8 cellular contexts compared by ENCODE assay signal in genomic region chr10:110304780-110305421, GRCh38. TPM values are rescaled to one million over a fixed set of nuclear protein-coding genes. Genes with fewer than 3 reads are reported as not detected.
DNase-seq lines count a peak whose midpoint lies in the region; ATAC-seq and TF ChIP-seq lines count a peak whose summit lies in the region.

SMNDC1 (minus strand) TSS chr10:110304920; CDS start chr10:110303587, 1,333 bp downstream.

- H3K79me2 ChIP-seq in SU-DHL-6 (ENCODE audit: insufficient read depth, low read length) (peaks cover 47% of the 10 kb centered on the region), osteoblast (ENCODE audit: insufficient read depth, low read length) (peaks cover 48% of the 10 kb centered on the region)

- peaks cover 22% of the 10 kb centered on the region for H3K36me3 Mint-ChIP-seq in activated naive CD8-positive, alpha-beta T cell treated with anti-CD3 and anti-CD28 coated beads, Interleukin-2, amount 10 ng/mL, durations not matched to agents 7 days and 5 days
- no peaks in the 10 kb centered on the region for H3K36me3 Mint-ChIP-seq in glutamatergic neuron (ENCODE audit: unreplicated experiment)

- H3K4me2 ChIP-seq in SU-DHL-6 (ENCODE audit: low read depth, low read length, poor library complexity, severe bottlenecking) (peak within 1 kb of the TSS; percentile 95), osteoblast (ENCODE audit: insufficient read depth, low read length) (peak within 1 kb of the TSS; percentile 95)

- H3K36me3 ChIP-seq in SU-DHL-6 (ENCODE audit: low read length) = peaks cover 33% of the 10 kb centered on the region
- peaks cover 34% of the 10 kb centered on the region for H3K36me3 ChIP-seq in osteoblast (ENCODE audit: insufficient read depth, low read length)
- H3K36me3 ChIP-seq in thoracic aorta = peaks cover 9% of the 10 kb centered on the region

- H3K4me3 Mint-ChIP-seq in activated naive CD8-positive, alpha-beta T cell treated with anti-CD3 and anti-CD28 coated beads, Interleukin-2, amount 10 ng/mL, durations not matched to agents 7 days and 5 days = peak within 1 kb of the TSS; percentile 95
- peak within 1 kb of the TSS; percentile 91 for H3K4me3 Mint-ChIP-seq in glutamatergic neuron (ENCODE audit: unreplicated experiment)

- peak; percentile 75 for TF ChIP-seq POLR2A in GM10847 (IDR thresholded peaks at IDR 0.05; ENCODE audit: extremely low read depth, insufficient read length)

- H4K20me1 ChIP-seq in SU-DHL-6 (ENCODE audit: low read depth, low read length) (peaks cover 22% of the 10 kb centered on the region), osteoblast (ENCODE audit: insufficient read depth, low read length) (peaks cover 25% of the 10 kb centered on the region)

- peaks cover 22% of the 10 kb centered on the region for H3K4me1 ChIP-seq in osteoblast (ENCODE audit: insufficient read depth, low read length)
- H3K4me1 ChIP-seq in thoracic aorta (ENCODE audit: control insufficient read depth in 1 of 2, low read depth in 2 of 2) = peaks cover 34 to 39% of the 10 kb centered on the region in 2 donors

- peak within 1 kb of the TSS; percentile 96 for H3K9ac ChIP-seq in SU-DHL-6 (ENCODE audit: low read length)

- H2AFZ ChIP-seq in SU-DHL-6 (ENCODE audit: low read depth, low read length, severe bottlenecking) = peak within 1 kb of the TSS; percentile 87
- peak within 1 kb of the TSS; percentile 78 for H2AFZ ChIP-seq in osteoblast (ENCODE audit: low read length)

- H3K4me1 Mint-ChIP-seq in activated naive CD8-positive, alpha-beta T cell treated with anti-CD3 and anti-CD28 coated beads, Interleukin-2, amount 10 ng/mL, durations not matched to agents 7 days and 5 days = peaks cover 44% of the 10 kb centered on the region
- H3K4me1 Mint-ChIP-seq in glutamatergic neuron (ENCODE audit: low read depth, unreplicated experiment) = peaks cover 11% of the 10 kb centered on the region

- H3K27me3 ChIP-seq in SU-DHL-6 (ENCODE audit: low read length) (no peaks in the 10 kb centered on the region), osteoblast (ENCODE audit: insufficient read depth, low read length) (no peaks in the 10 kb centered on the region), thoracic aorta (replicated peaks; ENCODE audit: insufficient read depth) (no peaks in the 10 kb centered on the region)

- DNase-seq in NCI-H128 (lab: John Stamatoyannopoulos, UW; ENCODE audit: unreplicated experiment) (peak; percentile 92), glutamatergic neuron (peak; percentile 99), osteoblast (ENCODE audit: insufficient read length, low spot score, missing footprints) (peak; percentile 99), thoracic aorta (ENCODE audit: low spot score) (peak; percentile 86)
- DNase-seq in activated naive CD8-positive, alpha-beta T cell treated with anti-CD3 and anti-CD28 coated beads, Interleukin-2, amount 10 ng/mL, durations not matched to agents 7 days and 5 days = peak; percentile 96

- H3K4me3 ChIP-seq in SU-DHL-6 (ENCODE audit: insufficient read depth, low read length, poor library complexity, severe bottlenecking) (peak within 1 kb of the TSS; percentile 91), osteoblast (ENCODE audit: insufficient read depth, low read length) (peak within 1 kb of the TSS; percentile 93), thoracic aorta (peak within 1 kb of the TSS; percentile 98)

- no peaks in the 10 kb centered on the region for H3K27me3 Mint-ChIP-seq in activated naive CD8-positive, alpha-beta T cell treated with anti-CD3 and anti-CD28 coated beads, Interleukin-2, amount 10 ng/mL, durations not matched to agents 7 days and 5 days
- H3K27me3 Mint-ChIP-seq in glutamatergic neuron (ENCODE audit: unreplicated experiment) = peaks cover 1% of the 10 kb centered on the region

- POLR2A ChIA-PET in activated naive CD8-positive, alpha-beta T cell treated with anti-CD3 and anti-CD28 coated beads, Interleukin-2, amount 10 ng/mL, durations not matched to agents 7 days and 5 days (lab: Charles Lee) = interaction anchor here (0.6 to 1.9 kb wide), 13 partner anchors 10 to 367 kb away, joined by 3 to 15 read pairs (median 4); partner anchors contain the start of genes MXI1 and SMC3

- ATAC-seq in HG02678 (IDR thresholded peaks at IDR 0.05; ENCODE audit: unreplicated experiment) (peak; percentile 90), thoracic aorta (ENCODE audit: insufficient number of reproducible peaks, low FRiP score, low read depth) (peak; percentile 95)
- peak; percentile 91 for ATAC-seq in activated naive CD8-positive, alpha-beta T cell treated with anti-CD3 and anti-CD28 coated beads, Interleukin-2, amount 10 ng/mL, durations not matched to agents 7 days and 5 days (ENCODE audit: low read depth)

- peak within 1 kb of the TSS; percentile 68 for H3K27ac ChIP-seq in SU-DHL-6 (ENCODE audit: low read depth, low read length)
- peak within 1 kb of the TSS; percentile 79 for H3K27ac ChIP-seq in osteoblast (ENCODE audit: low read depth, low read length)
- peak within 1 kb of the TSS; percentile 95 to 96 for H3K27ac ChIP-seq in thoracic aorta

- TF ChIP-seq CTCF in SU-DHL-6 (IDR thresholded peaks at IDR 0.05; ENCODE audit: insufficient read depth, low read length, poor library complexity, severe bottlenecking) (no peak), glutamatergic neuron (IDR thresholded peaks at IDR 0.05; ENCODE audit: partially characterized antibody, unreplicated experiment) (no peak), osteoblast (IDR thresholded peaks at IDR 0.05; ENCODE audit: extremely low read depth, low read depth, low read length) (no peak), thoracic aorta (IDR thresholded peaks at IDR 0.05) (no peak)

- peak within 1 kb of the TSS; percentile 97 for H3K27ac Mint-ChIP-seq in activated naive CD8-positive, alpha-beta T cell treated with anti-CD3 and anti-CD28 coated beads, Interleukin-2, amount 10 ng/mL, durations not matched to agents 7 days and 5 days
- H3K27ac Mint-ChIP-seq in glutamatergic neuron (ENCODE audit: unreplicated experiment) = peak within 1 kb of the TSS; percentile 89

- H3K9me3 Mint-ChIP-seq in activated naive CD8-positive, alpha-beta T cell treated with anti-CD3 and anti-CD28 coated beads, Interleukin-2, amount 10 ng/mL, durations not matched to agents 7 days and 5 days = no peaks in the 10 kb centered on the region
- no peaks in the 10 kb centered on the region for H3K9me3 Mint-ChIP-seq in glutamatergic neuron (ENCODE audit: unreplicated experiment)

- H3F3A ChIP-seq in SU-DHL-6 (ENCODE audit: insufficient read depth) = peaks cover 18% of the 10 kb centered on the region

- no peaks in the 10 kb centered on the region for H3K9me2 ChIP-seq in SU-DHL-6 (replicated peaks; ENCODE audit: insufficient read depth, low read length)

- H3K9me3 ChIP-seq in SU-DHL-6 (ENCODE audit: insufficient read depth, low read length) = no peaks in the 10 kb centered on the region
- H3K9me3 ChIP-seq in osteoblast (ENCODE audit: low read depth, low read length) = no peaks in the 10 kb centered on the region
- no peaks in the 10 kb centered on the region for H3K9me3 ChIP-seq in thoracic aorta

RNA-seq across cellular contexts. Expression of gene SMNDC1, which starts in this region (rescaled TPM):
- total RNA-seq in activated naive CD8-positive, alpha-beta T cell treated with anti-CD3 and anti-CD28 coated beads, Interleukin-2, amount 10 ng/mL, durations not matched to agents 7 days and 5 days = 10 to 100 TPM; 36.4 to 39.2 TPM
- total RNA-seq in glutamatergic neuron (ENCODE audit: unreplicated experiment) (37.1 TPM), osteoblast (6.9 and 10.3 TPM in 2 replicates), thoracic aorta (10 to 100 TPM in 1 of 2 donors, 1 to 10 TPM in 1; 7.2 to 18.6 TPM)

Comparison
In these comparisons a context has a peak if more than half of its experiments do, and no peak if none do; other contexts are left out.
1. Peak in every context shown above with its lines: DNase-seq, ATAC-seq, H3K4me3 ChIP-seq and H3K27ac ChIP-seq.